Comparison of ENCODE assay signal across 18 cellular contexts in the genomic region with DNA sequence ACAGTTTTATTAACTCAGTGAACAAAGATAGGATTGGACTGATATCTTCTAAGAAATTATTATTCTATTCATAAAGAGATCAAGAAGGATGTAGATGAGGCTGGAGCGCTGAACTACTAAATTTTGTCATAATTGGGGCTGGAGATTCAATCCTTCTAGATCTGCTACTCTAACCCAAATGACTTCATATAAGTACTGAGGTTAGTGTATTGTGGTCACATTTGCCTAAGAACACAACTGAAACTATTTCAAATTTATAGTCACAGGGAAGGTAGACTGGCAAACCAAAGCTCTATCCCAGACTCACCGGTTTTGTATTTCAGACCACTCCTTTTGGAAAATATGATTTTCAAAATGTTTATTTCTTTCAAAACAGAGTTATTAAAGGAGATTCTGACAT.
DNase-seq lines count a peak whose midpoint lies in the region; ATAC-seq and TF ChIP-seq lines count a peak whose summit lies in the region.
"Had no signal": no experiment of that assay in that cellular context is flagged by ENCODE, and none has a peak within 500 bp of the region (broad histone marks: within the 10 kb centered on the region; RNA-seq: fewer than 3 reads in every experiment).

No MANE protein-coding gene starts in this region.

- no peak overlapping the region for H2BK15ac ChIP-seq in neuronal stem cell (ENCODE audit: low read length)

- H4K8ac ChIP-seq in neuronal stem cell (ENCODE audit: low read depth, low read length), result no peak overlapping the region

- H2AFZ ChIP-seq in neuronal stem cell (ENCODE audit: low read length), result no peak overlapping the region
- H2AFZ ChIP-seq: GM23248 had no signal

- DNase-seq in GM12865 (ENCODE audit: low read depth) (peak; percentile 34), neuronal stem cell (ENCODE audit: low spot score) (no peak), COLO668 (lab: John Stamatoyannopoulos, UW; ENCODE audit: unreplicated experiment) (no peak)
- no peak for DNase-seq in stimulated activated naive CD4-positive, alpha-beta T cell treated with Interleukin-2 at 50 U/mL for 16 hours (lab: John Stamatoyannopoulos, UW)
- DNase-seq: C1 segment of cervical spinal cord, GM23248, Karpas-422, MM.1S, NCI-H1105, NCI-H1694 treated with DMSO at 0.1 percent for 48 hours, NCI-H446, NCI-H82, SHP77 treated with DMSO at 0.1 percent for 48 hours, T-helper 17 cell had no signal

- no peaks in the 10 kb centered on the region for H3K79me1 ChIP-seq in neuronal stem cell (ENCODE audit: low read depth, low read length)

- H3K27me3 ChIP-seq in neuronal stem cell (ENCODE audit: control insufficient read depth in 3 of 3, insufficient read depth in 3 of 3, low read depth in 1 of 3, low read length in 3 of 3), result no peaks in the 10 kb centered on the region

- ATAC-seq in GM18868 (IDR thresholded peaks at IDR 0.05; ENCODE audit: unreplicated experiment), result peak; percentile 71
- peak; percentile 80 for ATAC-seq in HG02852 (IDR thresholded peaks at IDR 0.05; ENCODE audit: unreplicated experiment)
- peak; percentile 52 for ATAC-seq in HG03442 (IDR thresholded peaks at IDR 0.05; ENCODE audit: unreplicated experiment)
- no peak for ATAC-seq in activated T-helper 17 cell treated with anti-CD3 and anti-CD28 coated beads, Interleukin-2, amount 50 U/mL, for 72 hours (replicated peaks)
- ATAC-seq: T-helper 17 cell had no signal

- no peak overlapping the region for H3K9ac ChIP-seq in neuronal stem cell (ENCODE audit: low read depth, low read length, poor library complexity)
- H3K9ac ChIP-seq: GM23248 had no signal

- no peak overlapping the region for H3K18ac ChIP-seq in neuronal stem cell (ENCODE audit: low read length)

- H3K36me3 Mint-ChIP-seq in activated T-helper 17 cell treated with anti-CD3 and anti-CD28 coated beads, Interleukin-2, amount 50 U/mL, for 72 hours (ENCODE audit: low read depth), result no peaks in the 10 kb centered on the region

- H3K4me3 ChIP-seq in GM12865 (ENCODE audit: low read depth, low read length) (no peak overlapping the region), neuronal stem cell (ENCODE audit: low read length in 2 of 2) (no peak overlapping the region)
- H3K4me3 ChIP-seq: GM23248 had no signal

- H3K4me1 ChIP-seq in neuronal stem cell (ENCODE audit: control insufficient read depth in 2 of 2, insufficient read depth in 1 of 2, low read depth in 1 of 2, low read length in 2 of 2), result peaks cover 2 to 12% of the 10 kb centered on the region in 2 donors

- H3K4me2 ChIP-seq in neuronal stem cell (ENCODE audit: insufficient read depth, low read length, poor library complexity, severe bottlenecking), result no peak overlapping the region

- H3K4me1 Mint-ChIP-seq in activated T-helper 17 cell treated with anti-CD3 and anti-CD28 coated beads, Interleukin-2, amount 50 U/mL, for 72 hours, result no peaks in the 10 kb centered on the region
- H3K4me1 Mint-ChIP-seq: T-helper 17 cell had no signal

- H3K27ac ChIP-seq in neuronal stem cell (replicated peaks; ENCODE audit: low read length), result no peak overlapping the region
- H3K27ac ChIP-seq: GM23248 had no signal

- H3K14ac ChIP-seq in neuronal stem cell (ENCODE audit: low read length), result no peak overlapping the region

- no peak overlapping the region for H3K23ac ChIP-seq in neuronal stem cell (ENCODE audit: low read depth, low read length, poor library complexity)

- no peak overlapping the region for H3K27ac Mint-ChIP-seq in activated T-helper 17 cell treated with anti-CD3 and anti-CD28 coated beads, Interleukin-2, amount 50 U/mL, for 72 hours
- H3K27ac Mint-ChIP-seq: T-helper 17 cell had no signal

- no peak overlapping the region for H2AK5ac ChIP-seq in neuronal stem cell (ENCODE audit: low read depth, low read length)

- no peak overlapping the region for H2BK12ac ChIP-seq in neuronal stem cell (ENCODE audit: low read length)

- no peak overlapping the region for H2BK5ac ChIP-seq in neuronal stem cell (ENCODE audit: low read length)

- no peak overlapping the region for H2BK120ac ChIP-seq in neuronal stem cell (ENCODE audit: low read depth, low read length)

- no peaks in the 10 kb centered on the region for H3K27me3 Mint-ChIP-seq in activated T-helper 17 cell treated with anti-CD3 and anti-CD28 coated beads, Interleukin-2, amount 50 U/mL, for 72 hours
- H3K27me3 Mint-ChIP-seq: T-helper 17 cell had no signal

- no peak overlapping the region for H3K4me3 Mint-ChIP-seq in activated T-helper 17 cell treated with anti-CD3 and anti-CD28 coated beads, Interleukin-2, amount 50 U/mL, for 72 hours
- H3K4me3 Mint-ChIP-seq: T-helper 17 cell had no signal

- no CpG with 5 or more reads among the region's 2 CpGs for WGBS in neuronal stem cell (ENCODE audit: extremely low coverage in 2 of 2, insufficient read length in 2 of 2, insufficient replicate concordance in 1 of 2), 2 donors

- H3K36me3 ChIP-seq in neuronal stem cell (replicated peaks in 1 of 2; ENCODE audit: control insufficient read depth in 2 of 2, insufficient read depth in 2 of 2, low read length in 2 of 2), result peaks cover 0 to 4% of the 10 kb centered on the region in 2 donors

- no peak for TF ChIP-seq CTCF in GM12865 (IDR thresholded peaks at IDR 0.05; ENCODE audit: insufficient read depth, low read depth, low read length, missing control alignments)

- no peak overlapping the region for H3K4ac ChIP-seq in neuronal stem cell (ENCODE audit: low read length)

- H3K9me3 Mint-ChIP-seq in activated T-helper 17 cell treated with anti-CD3 and anti-CD28 coated beads, Interleukin-2, amount 50 U/mL, for 72 hours, result peaks cover 5% of the 10 kb centered on the region

- H4K91ac ChIP-seq in neuronal stem cell (ENCODE audit: low read depth, low read length, poor library complexity), result no peak overlapping the region

- no peaks in the 10 kb centered on the region for H3K9me3 ChIP-seq in neuronal stem cell (replicated peaks in 1 of 2; ENCODE audit: control insufficient read depth in 2 of 2, insufficient read depth in 1 of 2, low read depth in 1 of 2, low read length in 2 of 2)
